23 cellular contexts compared by ENCODE assay signal in genomic region chr14:85084344-85084743, GRCh38.
DNase-seq lines count a peak whose midpoint lies in the region; ATAC-seq and TF ChIP-seq lines count a peak whose summit lies in the region.
"Had no signal": no experiment of that assay in that cellular context is flagged by ENCODE, and none has a peak within 500 bp of the region (broad histone marks: within the 10 kb centered on the region; RNA-seq: fewer than 3 reads in every experiment).

No MANE protein-coding gene starts in this region.

- 56% methylated on average over 1 of the region's 1 CpG for WGBS in mesenchymal stem cell

- H2BK12ac ChIP-seq in mesenchymal stem cell (ENCODE audit: low read length in 2 of 2), result no peak overlapping the region

- ATAC-seq in GM23338, result no peak
- ATAC-seq: GM12878 had no signal

- intact Hi-C loops in activated CD4-positive, alpha-beta memory T cell treated with anti-CD3 and anti-CD28 coated beads for 36 hours (cut with micrococcal nuclease), result no loop called here

- H3K27me3 ChIP-seq in GM23338 (ENCODE audit: insufficient read depth) (no peaks in the 10 kb centered on the region), mesenchymal stem cell (ENCODE audit: control insufficient read depth in 1 of 2, insufficient read depth in 1 of 2, low read length in 2 of 2) (no peaks in the 10 kb centered on the region)
- H3K27me3 ChIP-seq: BE2C, BLaER1 had no signal

- no peaks in the 10 kb centered on the region for H4K20me1 ChIP-seq in GM23338 (replicated peaks; ENCODE audit: insufficient read depth)
- H4K20me1 ChIP-seq: BLaER1 had no signal

- CTCF ChIA-PET in activated CD4-positive, alpha-beta memory T cell treated with anti-CD3 and anti-CD28 coated beads for 36 hours (lab: Charles Lee), result interaction anchor here (0.6 kb wide), 1 partner anchor 506 kb away, joined by 3 read pairs; no protein-coding TSS in a partner anchor

- H3K9me3 ChIP-seq in mesenchymal stem cell (ENCODE audit: control insufficient read depth, low read length), result no peaks in the 10 kb centered on the region
- H3K9me3 ChIP-seq: BE2C, BLaER1 had no signal

- POLR2A ChIA-PET in activated CD4-positive, alpha-beta memory T cell treated with anti-CD3 and anti-CD28 coated beads for 36 hours (lab: Charles Lee), result no interaction called here

- no peak overlapping the region for H4K8ac ChIP-seq in mesenchymal stem cell (ENCODE audit: low read length)

- H3K27ac ChIP-seq in GM23338 (ENCODE audit: low read depth) (no peak overlapping the region), mesenchymal stem cell (ENCODE audit: low read length, poor library complexity, severe bottlenecking) (no peak overlapping the region)
- H3K27ac ChIP-seq: BLaER1 had no signal

- H3K9ac ChIP-seq in mesenchymal stem cell (ENCODE audit: low read length), result no peak overlapping the region
- H3K9ac ChIP-seq: BLaER1 had no signal

- H3K4me3 Mint-ChIP-seq in GM23338, result no peak overlapping the region
- H3K4me3 Mint-ChIP-seq in activated CD4-positive, alpha-beta memory T cell treated with anti-CD3 and anti-CD28 coated beads for 36 hours, result no peak overlapping the region
- H3K4me3 Mint-ChIP-seq: CD14-positive monocyte; CD4-positive, alpha-beta memory T cell; CD4-positive, CD25-positive, alpha-beta regulatory T cell; CD8-positive, alpha-beta memory T cell had no signal

- H2BK120ac ChIP-seq in mesenchymal stem cell (ENCODE audit: low read depth, low read length), result no peak overlapping the region

- H3K79me2 ChIP-seq in GM23338 (replicated peaks; ENCODE audit: insufficient read depth), result no peaks in the 10 kb centered on the region

- no peaks in the 10 kb centered on the region for H3K4me1 Mint-ChIP-seq in GM23338
- H3K4me1 Mint-ChIP-seq in activated CD4-positive, alpha-beta memory T cell treated with anti-CD3 and anti-CD28 coated beads for 36 hours (ENCODE audit: low read depth), result no peaks in the 10 kb centered on the region
- H3K4me1 Mint-ChIP-seq: CD14-positive monocyte; CD4-positive, alpha-beta memory T cell; CD4-positive, CD25-positive, alpha-beta regulatory T cell; CD8-positive, alpha-beta memory T cell had no signal

- H3K4me1 ChIP-seq in GM23338 (ENCODE audit: insufficient read depth) (no peaks in the 10 kb centered on the region), mesenchymal stem cell (ENCODE audit: control insufficient read depth, insufficient read depth, low read depth, low read length) (no peaks in the 10 kb centered on the region)
- H3K4me1 ChIP-seq: BE2C, BLaER1 had no signal

- H3K9me2 ChIP-seq in GM23338 (ENCODE audit: insufficient read depth), result 0 out of 2 replicates have a peak, but pooled peaks cover 3% of the 10 kb centered on the region

- H2BK15ac ChIP-seq in mesenchymal stem cell (ENCODE audit: low read depth, poor library complexity, severe bottlenecking), result no peak overlapping the region

- no peak overlapping the region for H3K23ac ChIP-seq in mesenchymal stem cell (ENCODE audit: low read length in 2 of 2)

- no peaks in the 10 kb centered on the region for H3K79me1 ChIP-seq in mesenchymal stem cell (replicated peaks; ENCODE audit: low read length, poor library complexity, severe bottlenecking)

- no peak overlapping the region for H3K4ac ChIP-seq in mesenchymal stem cell (ENCODE audit: low read depth in 1 of 2, low read length in 2 of 2)

- H3K4me2 ChIP-seq in GM23338, result no peak overlapping the region
- H3K4me2 ChIP-seq in mesenchymal stem cell (ENCODE audit: low read length, poor library complexity, severe bottlenecking), result no peak overlapping the region
- H3K4me2 ChIP-seq: BLaER1 had no signal

- H3K27me3 Mint-ChIP-seq in GM23338 (ENCODE audit: insufficient read depth, low read depth, poor library complexity), result peaks cover 6% of the 10 kb centered on the region
- no peaks in the 10 kb centered on the region for H3K27me3 Mint-ChIP-seq in activated CD4-positive, alpha-beta memory T cell treated with anti-CD3 and anti-CD28 coated beads for 36 hours
- H3K27me3 Mint-ChIP-seq: CD4-positive, alpha-beta memory T cell; CD4-positive, CD25-positive, alpha-beta regulatory T cell; CD8-positive, alpha-beta memory T cell had no signal

- DNase-seq in GM23338 (ENCODE audit: low spot score), result no peak
- DNase-seq in fibroblast of the aortic adventitia (ENCODE audit: low read depth), result peak; percentile 6
- no peak for DNase-seq in mesenchymal stem cell
- DNase-seq in activated CD4-positive, alpha-beta memory T cell treated with anti-CD3 and anti-CD28 coated beads for 36 hours, result no peak
- DNase-seq in anterior cingulate cortex (lab: John Stamatoyannopoulos, UW), result no peak
- no peak for DNase-seq in ACHN
- DNase-seq: 8988T; BE2C; C1 segment of cervical spinal cord; CD4-positive, alpha-beta memory T cell; CD4-positive, CD25-positive, alpha-beta regulatory T cell; CD8-positive, alpha-beta memory T cell; COR-L47; DMS 273 treated with DMSO at 0.1 percent for 48 hours; DMS153; DMS53; DMS79; DND-41; EL; GDM1 had no signal

- TF ChIP-seq CTCF in GM23338 (conservative IDR thresholded peaks at IDR 0.05; ENCODE audit: low read depth in 2 of 2) (no peak), fibroblast of the aortic adventitia (IDR thresholded peaks at IDR 0.05; ENCODE audit: insufficient read depth, low read length) (no peak)

- no peaks in the 10 kb centered on the region for H3F3A ChIP-seq in GM23338 (replicated peaks; ENCODE audit: low read depth)

- peak overlapping the region; percentile 32; the same call in 1 of the 2 replicates for H2AFZ ChIP-seq in GM23338
- no peak overlapping the region for H2AFZ ChIP-seq in mesenchymal stem cell (ENCODE audit: low read depth, low read length)

- in situ Hi-C loops in ACHN (cut with HindIII; ENCODE audit: low pct_ligation_motif_present, low pct_unique_long_range_greater_than_20kb, low sequenced_read_pairs), result no loop called here

- H3K14ac ChIP-seq in mesenchymal stem cell (ENCODE audit: low read length in 2 of 2), result no peak overlapping the region

- H3K36me3 ChIP-seq in GM23338 (ENCODE audit: insufficient read depth) (no peaks in the 10 kb centered on the region), mesenchymal stem cell (ENCODE audit: control insufficient read depth in 1 of 2, insufficient read depth in 2 of 2, low read depth in 1 of 2, low read length in 2 of 2) (no peaks in the 10 kb centered on the region)
- H3K36me3 ChIP-seq: BE2C, BLaER1 had no signal

- H3K9me3 Mint-ChIP-seq in GM23338, result no peaks in the 10 kb centered on the region
- H3K9me3 Mint-ChIP-seq in activated CD4-positive, alpha-beta memory T cell treated with anti-CD3 and anti-CD28 coated beads for 36 hours, result peaks cover 21% of the 10 kb centered on the region

- H2AK5ac ChIP-seq in mesenchymal stem cell (ENCODE audit: low read length, severe bottlenecking), result peak overlapping the region; percentile 63

- no peak overlapping the region for H4K91ac ChIP-seq in mesenchymal stem cell (ENCODE audit: low read length)

- no peak overlapping the region for H3K18ac ChIP-seq in mesenchymal stem cell (ENCODE audit: low read depth in 1 of 2, low read length in 2 of 2)

- no peaks in the 10 kb centered on the region for H3K36me3 Mint-ChIP-seq in GM23338 (ENCODE audit: low read depth)
- H3K36me3 Mint-ChIP-seq in activated CD4-positive, alpha-beta memory T cell treated with anti-CD3 and anti-CD28 coated beads for 36 hours, result no peaks in the 10 kb centered on the region
- H3K36me3 Mint-ChIP-seq: CD14-positive monocyte; CD4-positive, alpha-beta memory T cell; CD4-positive, CD25-positive, alpha-beta regulatory T cell; CD8-positive, alpha-beta memory T cell had no signal

- H2BK5ac ChIP-seq in mesenchymal stem cell (ENCODE audit: low read depth, low read length, poor library complexity, severe bottlenecking), result no peak overlapping the region

- H3K4me3 ChIP-seq in GM23338, result no peak overlapping the region
- H3K4me3 ChIP-seq in fibroblast of the aortic adventitia (ENCODE audit: low read depth, low read length), result no peak overlapping the region
- no peak overlapping the region for H3K4me3 ChIP-seq in mesenchymal stem cell (ENCODE audit: insufficient read depth in 1 of 2, low read depth in 1 of 2, low read length in 2 of 2)
- H3K4me3 ChIP-seq: BLaER1, GM12878 had no signal

- H3K27ac Mint-ChIP-seq in GM23338, result no peak overlapping the region
- no peak overlapping the region for H3K27ac Mint-ChIP-seq in activated CD4-positive, alpha-beta memory T cell treated with anti-CD3 and anti-CD28 coated beads for 36 hours
- H3K27ac Mint-ChIP-seq: CD14-positive monocyte; CD4-positive, alpha-beta memory T cell; CD4-positive, CD25-positive, alpha-beta regulatory T cell; CD8-positive, alpha-beta memory T cell had no signal

TF ChIP-seq in GM23338, 12 proteins besides CTCF, POLR2A, EP300 and RAD21 (continues in another document):
- TF ChIP-seq STAT1 (IDR thresholded peaks at IDR 0.05; ENCODE audit: unreplicated experiment), result no peak
